Comparison of ENCODE assay signal across 3 cellular contexts in genomic region chr1:25288573-25289101, GRCh38. TPM values are rescaled to one million over a fixed set of nuclear protein-coding genes. Genes with fewer than 3 reads are reported as not detected.
"Had no signal": no experiment of that assay in that cellular context is flagged by ENCODE, and none has a peak within 500 bp of the region (broad histone marks: within the 10 kb centered on the region; RNA-seq: fewer than 3 reads in every experiment).

No MANE protein-coding gene starts in this region.

RNA-seq across cellular contexts. Expression of gene RHD, which starts 16.3 kb away (rescaled TPM):
- total RNA-seq: HepG2, HT1080, IMR-90 had no signal
- polyA plus RNA-seq: HepG2, IMR-90 had no signal
